ENCODE assay signal across 32 cellular contexts in genomic region chr13:37531054-37531453, GRCh38.
DNase-seq lines count a peak whose midpoint lies in the region; ATAC-seq and TF ChIP-seq lines count a peak whose summit lies in the region.
"Had no signal": no experiment of that assay in that cellular context is flagged by ENCODE, and none has a peak within 500 bp of the region (broad histone marks: within the 10 kb centered on the region; RNA-seq: fewer than 3 reads in every experiment).

No MANE protein-coding gene starts in this region.

- peak overlapping the region; percentile 82 for H3K27ac ChIP-seq in brain microvascular endothelial cell
- H3K27ac ChIP-seq: BLaER1, esophagus squamous epithelium, HL-60, thyroid gland, WERI-Rb-1 had no signal

- H3K4me3 ChIP-seq in brain microvascular endothelial cell (ENCODE audit: low read depth, low read length), result no peak overlapping the region
- no peak overlapping the region for H3K4me3 ChIP-seq in lower leg skin (ENCODE audit: low read depth, poor library complexity, severe bottlenecking)
- H3K4me3 ChIP-seq: BLaER1, esophagus squamous epithelium, thyroid gland had no signal

- H3K27me3 ChIP-seq in brain microvascular endothelial cell (replicated peaks), result no peaks in the 10 kb centered on the region
- H3K27me3 ChIP-seq: BLaER1, esophagus squamous epithelium, thyroid gland had no signal

- in situ Hi-C loops in brain microvascular endothelial cell (cut with HindIII; ENCODE audit: low pct_ligation_motif_present, low sequenced_read_pairs), result no loop called here

- H3K36me3 ChIP-seq in brain microvascular endothelial cell (replicated peaks), result no peaks in the 10 kb centered on the region
- H3K36me3 ChIP-seq: BLaER1, esophagus squamous epithelium, thyroid gland, WERI-Rb-1 had no signal

- WGBS in lower leg skin, 2 donors, result 82 to 87% methylated on average over 2 of the region's 2 CpGs

- TF ChIP-seq CTCF in AG09319 (IDR thresholded peaks at IDR 0.05; ENCODE audit: low read depth, low read length) (no peak), brain microvascular endothelial cell (IDR thresholded peaks at IDR 0.05; ENCODE audit: low read depth, low read length, missing control alignments) (no peak), lower leg skin (IDR thresholded peaks at IDR 0.05) (no peak)

- DNase-seq in AG09319 (ENCODE audit: extremely low read depth, low read depth) (peak; percentile 19), HT1080 (ENCODE audit: low read depth) (peak; percentile 33), brain microvascular endothelial cell (peak; percentile 98), non-pigmented ciliary epithelial cell (ENCODE audit: low read depth) (peak; percentile 92), DMS79 treated with DMSO at 0.1 percent for 48 hours (lab: John Stamatoyannopoulos, UW) (no peak), NCI-H2171 (lab: John Stamatoyannopoulos, UW) (no peak), lower leg skin (ENCODE audit: low spot score in 2 of 2) (no peak)
- DNase-seq: activated CD4-positive, alpha-beta T cell treated with anti-CD3 and anti-CD28 coated beads, Interleukin-2, amount 10 ng/mL, durations not matched to agents 24 days and 14 days; activated CD8-positive, alpha-beta memory T cell treated with anti-CD3 and anti-CD28 coated beads, Interleukin-2, amount 10 ng/mL, durations not matched to agents 7 days and 5 days; activated naive CD4-positive, alpha-beta T cell; activated T-cell treated with anti-CD3 and anti-CD28 coated beads, Interleukin-2, amount 50 U/mL, for 72 hours; DMS53; esophagus squamous epithelium; GOT3; hypothalamus; immature natural killer cell; naive B cell; NCI-H1694 treated with DMSO at 0.1 percent for 48 hours; NCI-H2171 treated with DMSO at 0.1 percent for 48 hours; NCI-H526; NK-92 treated with Interleukin-12 subunit alpha and Interleukin-12 subunit beta, amount 100 ng/mL, for 24 hours; nucleus accumbens; PC-3; Right ventricle myocardium superior; small intestine; stimulated activated naive CD8-positive, alpha-beta T cell treated with anti-CD3 and anti-CD28 coated beads, Interleukin-15, amount 100 ng/mL, for 72 hours; thyroid gland; WERI-Rb-1 had no signal

- intact Hi-C loops in lower leg skin (cut with DNase I; ENCODE audit: low total_unique reads), result no loop called here

- no peak for ATAC-seq in GM19035 (IDR thresholded peaks at IDR 0.05; ENCODE audit: unreplicated experiment)
- ATAC-seq: activated CD8-positive, alpha-beta memory T cell treated with anti-CD3 and anti-CD28 coated beads, Interleukin-2, amount 10 ng/mL, durations not matched to agents 7 days and 5 days; activated T-cell treated with anti-CD3 and anti-CD28 coated beads, Interleukin-2, amount 50 U/mL, for 72 hours; HepG2; PC-3; stimulated activated naive CD8-positive, alpha-beta T cell treated with anti-CD3 and anti-CD28 coated beads, Interleukin-15, amount 100 ng/mL, for 72 hours had no signal

- TF ChIP-seq POLR2A in lower leg skin (IDR thresholded peaks at IDR 0.05), result no peak

Comparison
In these comparisons a context has a peak if more than half of its experiments do, and no peak if none do; other contexts are left out.
1. DNase-seq: peak in AG09319 (single experiment), HT1080 (single experiment), brain microvascular endothelial cell (single experiment) and non-pigmented ciliary epithelial cell (single experiment); none in DMS79 treated with DMSO at 0.1 percent for 48 hours (single experiment), NCI-H2171 (single experiment) and lower leg skin (0 of 2).